Comparison of ENCODE assay signal across 8 cellular contexts in genomic region chr18:74598350-74599001, GRCh38. TPM values are rescaled to one million over a fixed set of nuclear protein-coding genes. Genes with fewer than 3 reads are reported as not detected.
A peak's percentile ranks its signal among the peaks of the same experiment; 100 is the strongest.
DNase-seq lines count a peak whose midpoint lies in the region; ATAC-seq and TF ChIP-seq lines count a peak whose summit lies in the region.

No MANE protein-coding gene starts in this region.

- H3K9me3 ChIP-seq in muscle layer of colon (ENCODE audit: low read length), result no peaks in the 10 kb centered on the region

- peak overlapping the region; percentile 90 for H3K4me3 ChIP-seq in AG10803 (ENCODE audit: low read length)
- peak overlapping the region; percentile 76 to 96 for H3K4me3 ChIP-seq in muscle layer of colon (ENCODE audit: low read depth in 1 of 2, low read length in 2 of 2)

- H3K36me3 Mint-ChIP-seq in endothelial cell (ENCODE audit: low read depth, unreplicated experiment), result peaks cover 9% of the 10 kb centered on the region

- H3K9me3 Mint-ChIP-seq in endothelial cell (ENCODE audit: unreplicated experiment), result no peaks in the 10 kb centered on the region

- ATAC-seq in GM18868 (IDR thresholded peaks at IDR 0.05; ENCODE audit: unreplicated experiment) (peak; percentile 66), HG03097 (IDR thresholded peaks at IDR 0.05; ENCODE audit: low FRiP score, unreplicated experiment) (peak; percentile 53)

- H3K27me3 Mint-ChIP-seq in endothelial cell (ENCODE audit: unreplicated experiment), result peaks cover 14% of the 10 kb centered on the region

- TF ChIP-seq CTCF in AG10803 (conservative IDR thresholded peaks at IDR 0.05; ENCODE audit: low read length) (peak; percentile 9), endothelial cell (IDR thresholded peaks at IDR 0.05; ENCODE audit: unreplicated experiment) (no peak)

- no peaks in the 10 kb centered on the region for H3K27me3 ChIP-seq in muscle layer of colon (ENCODE audit: control insufficient read depth in 1 of 2, insufficient read depth in 2 of 2, low read length in 2 of 2)

- peak overlapping the region; percentile 77 for H3K27ac Mint-ChIP-seq in endothelial cell (ENCODE audit: unreplicated experiment)

- DNase-seq in AG10803 (ENCODE audit: low read depth) (peak; percentile 17), NCI-H510A (lab: John Stamatoyannopoulos, UW) (peak; percentile 82), endothelial cell (ENCODE audit: low spot score) (no peak)
- DNase-seq in activated CD8-positive, alpha-beta memory T cell treated with anti-CD3 and anti-CD28 coated beads for 48 hours (ENCODE audit: low read depth in 2 of 3, low spot score in 2 of 3), result peak; percentile 49 to 68 (median 53)
- peak; percentile 43 to 69 for DNase-seq in stimulated activated CD8-positive, alpha-beta memory T cell treated with anti-CD3 and anti-CD28 coated beads, Interleukin-7, amount 100 ng/mL, for 4 hours (ENCODE audit: low read depth in 2 of 2)

- no peaks in the 10 kb centered on the region for H3K36me3 ChIP-seq in muscle layer of colon (ENCODE audit: insufficient read depth, low read length)

- peaks cover 22% of the 10 kb centered on the region for H3K4me1 Mint-ChIP-seq in endothelial cell (ENCODE audit: unreplicated experiment)

- peak overlapping the region; percentile 74 for H3K9ac ChIP-seq in muscle layer of colon (ENCODE audit: low read length)

- H3K27ac ChIP-seq in muscle layer of colon (ENCODE audit: low read depth, low read length), result peak overlapping the region; percentile 98

- H3K4me1 ChIP-seq in muscle layer of colon (ENCODE audit: insufficient read depth, low read length), result peaks cover 25% of the 10 kb centered on the region

- peak overlapping the region; percentile 96 for H3K4me3 Mint-ChIP-seq in endothelial cell (ENCODE audit: unreplicated experiment)

RNA-seq across cellular contexts. Expression of gene ZNF407, which starts 0.8 kb away (rescaled TPM):
- 16.8 TPM for total RNA-seq in endothelial cell (ENCODE audit: unreplicated experiment)
